ENCODE assay signal across 6 cellular contexts in the genomic region with DNA sequence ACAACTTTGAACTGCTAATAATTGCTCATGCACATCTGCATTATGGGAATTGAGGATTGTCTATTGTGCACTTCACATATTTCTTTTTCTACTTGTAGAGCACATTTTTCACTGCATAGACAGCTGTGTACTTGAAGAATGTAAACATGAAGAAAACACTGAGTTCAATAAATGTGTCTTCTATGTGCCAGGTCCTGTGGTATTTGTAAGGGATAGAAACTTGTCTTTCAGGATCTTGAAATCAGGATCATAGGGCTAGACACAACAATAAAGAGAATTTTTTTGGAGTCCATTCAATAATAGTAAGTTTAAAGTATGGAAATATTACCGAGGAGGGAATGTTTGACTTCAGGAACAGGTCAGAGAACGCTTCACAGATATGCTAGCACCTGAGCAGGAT.
DNase-seq lines count a peak whose midpoint lies in the region; ATAC-seq and TF ChIP-seq lines count a peak whose summit lies in the region.
"Not testable (repeated sequence)": the region's sequence is repeated elsewhere in the genome, so short reads cannot be mapped to it uniquely, and the experiment has no call there.

No MANE protein-coding gene starts in this region.

- H3K56ac ChIP-seq in IMR-90 (ENCODE audit: extremely low read depth, insufficient read depth, low read length) = not testable (repeated sequence)

- H2AFZ ChIP-seq in IMR-90 (replicated peaks; ENCODE audit: low read length, poor library complexity); OCI-LY7 (ENCODE audit: low read length): not testable (repeated sequence)

- intact Hi-C loops in IMR-90 (cut with micrococcal nuclease); OCI-LY7 (cut with micrococcal nuclease; ENCODE audit: unreplicated experiment): not testable (repeated sequence)

- H2BK20ac ChIP-seq in IMR-90 (ENCODE audit: low read depth, low read length) = not testable (repeated sequence)

- not testable (repeated sequence) for H3K4me3 ChIP-seq in IMR-90 (ENCODE audit: insufficient read depth, low read depth, low read length); OCI-LY7 (ENCODE audit: low read depth, low read length, poor library complexity, severe bottlenecking)

- not testable (repeated sequence) for H3K27ac Mint-ChIP-seq in endothelial cell (ENCODE audit: unreplicated experiment); nephron progenitor cell; type B pancreatic cell

- 100% methylated on average over 2 of the region's 2 CpGs; no CpG with 5 or more reads in 1 of the 2 experiments for WGBS in IMR-90 (ENCODE audit: extremely low coverage in 2 of 2, insufficient read length in 1 of 2), 2 experiments

- not testable (repeated sequence) for H3K9me3 ChIP-seq in IMR-90 (ENCODE audit: control insufficient read depth, insufficient read depth, low read length); OCI-LY7 (ENCODE audit: low read length)

- H2BK120ac ChIP-seq in IMR-90 (ENCODE audit: low read depth, low read length) = not testable (repeated sequence)

- not testable (repeated sequence) for H3K27me3 Mint-ChIP-seq in endothelial cell (ENCODE audit: unreplicated experiment); nephron progenitor cell (ENCODE audit: low read depth, poor library complexity); type B pancreatic cell

- TF ChIP-seq CTCF in C4-2B (conservative IDR thresholded peaks at IDR 0.05); IMR-90 (conservative IDR thresholded peaks at IDR 0.05; ENCODE audit: low read depth, low read length); OCI-LY7 (conservative IDR thresholded peaks at IDR 0.05; ENCODE audit: low read length); endothelial cell (IDR thresholded peaks at IDR 0.05; ENCODE audit: unreplicated experiment); nephron progenitor cell (IDR thresholded peaks at IDR 0.05); type B pancreatic cell (conservative IDR thresholded peaks at IDR 0.05): not testable (repeated sequence)

- not testable (repeated sequence) for H3K4me1 Mint-ChIP-seq in endothelial cell (ENCODE audit: unreplicated experiment); nephron progenitor cell
- peaks cover 10% of the 10 kb centered on the region for H3K4me1 Mint-ChIP-seq in type B pancreatic cell (ENCODE audit: unreplicated experiment)

- H2BK5ac ChIP-seq in IMR-90 (ENCODE audit: low read depth, low read length, poor library complexity, severe bottlenecking) = not testable (repeated sequence)

- not testable (repeated sequence) for H4K20me1 ChIP-seq in IMR-90 (ENCODE audit: insufficient read depth, low read length); OCI-LY7 (ENCODE audit: insufficient read depth, low read length)

- H3K9me3 Mint-ChIP-seq in endothelial cell (ENCODE audit: unreplicated experiment); nephron progenitor cell; type B pancreatic cell: not testable (repeated sequence)

- BruUV-seq in IMR-90 (replicated peaks; lab: Mats Ljungman, UMichigan) = TSS peak; percentile 20
- TSS peak; percentile 52 for BruUV-seq in OCI-LY7 (replicated peaks; lab: Mats Ljungman, UMichigan)

- H3K9me2 ChIP-seq in OCI-LY7 (ENCODE audit: insufficient read depth, low read length) = not testable (repeated sequence)

- not testable (repeated sequence) for H4K8ac ChIP-seq in IMR-90 (ENCODE audit: low read depth in 2 of 2, low read length in 2 of 2)

- not testable (repeated sequence) for TF ChIP-seq POLR2A in IMR-90 (IDR thresholded peaks at IDR 0.05; ENCODE audit: low read depth, low read length)

- CTCF ChIA-PET in IMR-90 (lab: Yijun Ruan, JAX); OCI-LY7 (lab: Charles Lee; ENCODE audit: unreplicated experiment): not testable (repeated sequence)

- in situ Hi-C loops in IMR-90 (cut with MboI; ENCODE audit: low sequenced_read_pairs) = not testable (repeated sequence)

- POLR2A ChIA-PET in IMR-90 (lab: Charles Lee; ENCODE audit: unreplicated experiment); OCI-LY7 (lab: Charles Lee): not testable (repeated sequence)

- H3K36me3 Mint-ChIP-seq in endothelial cell (ENCODE audit: low read depth, unreplicated experiment) = not testable (repeated sequence)
- peaks cover 52% of the 10 kb centered on the region for H3K36me3 Mint-ChIP-seq in nephron progenitor cell (ENCODE audit: low read depth)
- peaks cover 13% of the 10 kb centered on the region for H3K36me3 Mint-ChIP-seq in type B pancreatic cell

- not testable (repeated sequence) for H2BK15ac ChIP-seq in IMR-90 (ENCODE audit: low read depth, low read length)

- H3K18ac ChIP-seq in IMR-90 (ENCODE audit: low read depth, low read length) = not testable (repeated sequence)

- H3K4me3 Mint-ChIP-seq in endothelial cell (ENCODE audit: unreplicated experiment) (peak overlapping the region; percentile 4), nephron progenitor cell (peak overlapping the region; percentile 42), type B pancreatic cell (peak overlapping the region; percentile 60)

- not testable (repeated sequence) for DNase-seq in IMR-90; OCI-LY7 (ENCODE audit: low spot score); endothelial cell (ENCODE audit: low spot score); nephron progenitor cell; type B pancreatic cell (ENCODE audit: extremely low spot score, unreplicated experiment)

- H3K9me1 ChIP-seq in IMR-90 (ENCODE audit: insufficient read depth, low read length) = not testable (repeated sequence)

- H3K9ac ChIP-seq in IMR-90 (ENCODE audit: low read depth, low read length) = not testable (repeated sequence)

- H3K27me3 ChIP-seq in IMR-90 (ENCODE audit: control insufficient read depth, insufficient read depth, low read length) = not testable (repeated sequence)

- H2AK5ac ChIP-seq in IMR-90 (ENCODE audit: low read depth, low read length) = not testable (repeated sequence)

- not testable (repeated sequence) for H3K36me3 ChIP-seq in IMR-90 (ENCODE audit: control insufficient read depth, insufficient read depth, low read length); OCI-LY7 (ENCODE audit: insufficient read depth, low read length)

- not testable (repeated sequence) for H2AK9ac ChIP-seq in IMR-90 (replicated peaks; ENCODE audit: low read depth, low read length, poor library complexity)

- not testable (repeated sequence) for H4K91ac ChIP-seq in IMR-90 (ENCODE audit: insufficient read depth, low read depth, low read length)

- peak overlapping the region; percentile 42; the same call in 1 of the 2 replicates for H3K27ac ChIP-seq in C4-2B
- not testable (repeated sequence) for H3K27ac ChIP-seq in IMR-90 (ENCODE audit: insufficient read depth, low read length); OCI-LY7 (ENCODE audit: low read depth, low read length, poor library complexity, severe bottlenecking)

- H3K14ac ChIP-seq in IMR-90 (replicated peaks; ENCODE audit: low read depth, low read length) = not testable (repeated sequence)

- not testable (repeated sequence) for H3K79me2 ChIP-seq in OCI-LY7 (ENCODE audit: insufficient read depth, low read depth, low read length)

- H4K5ac ChIP-seq in IMR-90 (ENCODE audit: low read depth, low read length) = not testable (repeated sequence)

- H3K4ac ChIP-seq in IMR-90 (ENCODE audit: low read depth, low read length) = not testable (repeated sequence)

- H3K79me1 ChIP-seq in IMR-90 (ENCODE audit: low read depth in 1 of 2, low read length in 2 of 2) = not testable (repeated sequence)

- not testable (repeated sequence) for H3K4me1 ChIP-seq in IMR-90 (ENCODE audit: control insufficient read depth, insufficient read depth, low read length); OCI-LY7 (ENCODE audit: insufficient read depth, low read length, poor library complexity, severe bottlenecking)

- H3K4me2 ChIP-seq in IMR-90 (ENCODE audit: low read depth, low read length); OCI-LY7 (ENCODE audit: low read length): not testable (repeated sequence)

- H3K23ac ChIP-seq in IMR-90 (ENCODE audit: low read depth, low read length) = not testable (repeated sequence)

- dilution Hi-C loops in IMR-90 (cut with HindIII; ENCODE audit: low sequenced_read_pairs, unreplicated experiment) = not testable (repeated sequence)

- TF ChIP-seq RAD21 in IMR-90 (IDR thresholded peaks at IDR 0.05; ENCODE audit: low read length) = not testable (repeated sequence)

- ATAC-seq in IMR-90 (ENCODE audit: low read depth) = not testable (repeated sequence)

Comparison
In these comparisons a context has a peak if more than half of its experiments do, and no peak if none do; other contexts are left out.
1. H3K4me3 Mint-ChIP-seq: peak in every context shown above with its lines; median percentile 60 in type B pancreatic cell; 42 in nephron progenitor cell; 4 in endothelial cell.